In genomic region chr15:60297047-60297446, GRCh38 we compare ENCODE assay signal across 16 cellular contexts.
"Had no signal": no experiment of that assay in that cellular context is flagged by ENCODE, and none has a peak within 500 bp of the region (broad histone marks: within the 10 kb centered on the region; RNA-seq: fewer than 3 reads in every experiment).

No MANE protein-coding gene starts in this region.

- H3K4me1 Mint-ChIP-seq: activated naive CD4-positive, alpha-beta T cell treated with anti-CD3 and anti-CD28 coated beads, Interleukin-2, amount 10 ng/mL, durations not matched to agents 7 days and 5 days; central memory CD8-positive, alpha-beta T cell; immature natural killer cell; naive B cell; stimulated activated naive B cell treated with anti-CD40 and anti-IgM and Interleukin-4, amounts not matched to agents 10 μg/mL and 1 μg/mL and 100 μg/mL, for 72 hours had no signal

- H3K27ac Mint-ChIP-seq: activated naive CD4-positive, alpha-beta T cell treated with anti-CD3 and anti-CD28 coated beads, Interleukin-2, amount 10 ng/mL, durations not matched to agents 7 days and 5 days; immature natural killer cell; naive B cell; stimulated activated naive B cell treated with anti-CD40 and anti-IgM and Interleukin-4, amounts not matched to agents 10 μg/mL and 1 μg/mL and 100 μg/mL, for 72 hours had no signal

- H3K9me3 Mint-ChIP-seq: immature natural killer cell had no signal

- ATAC-seq: left cardiac atrium; lower lobe of right lung; stimulated activated naive B cell treated with anti-CD40 and anti-IgM and Interleukin-4, amounts not matched to agents 10 μg/mL and 1 μg/mL and 100 μg/mL, for 72 hours had no signal

- H3K27me3 ChIP-seq: neutrophil, right atrium auricular region, tibial nerve had no signal

- H3K4me1 ChIP-seq: right atrium auricular region had no signal

- H3K4me3 ChIP-seq: lower lobe of right lung, right atrium auricular region, tibial nerve had no signal

- H3K36me3 ChIP-seq: lower lobe of right lung, neutrophil, right atrium auricular region, tibial nerve had no signal

- H3K27ac ChIP-seq: lower lobe of right lung, neutrophil, right atrium auricular region, tibial nerve had no signal

- DNase-seq: activated CD4-positive, alpha-beta T cell treated with anti-CD3 and anti-CD28 coated beads, Interleukin-2, amount 50 U/mL, for 1 hour; activated naive CD4-positive, alpha-beta T cell treated with anti-CD3 and anti-CD28 coated beads, Interleukin-2, amount 10 ng/mL, durations not matched to agents 7 days and 5 days; effector memory CD4-positive, alpha-beta T cell; erythroblast; glutamatergic neuron; immature natural killer cell; left cardiac atrium; lower lobe of right lung; naive B cell; small intestine; stimulated activated naive B cell treated with anti-CD40 and anti-IgM and Interleukin-4, amounts not matched to agents 10 μg/mL and 1 μg/mL and 100 μg/mL, for 72 hours; T1000 had no signal

- H3K4me3 Mint-ChIP-seq: activated naive CD4-positive, alpha-beta T cell treated with anti-CD3 and anti-CD28 coated beads, Interleukin-2, amount 10 ng/mL, durations not matched to agents 7 days and 5 days; central memory CD8-positive, alpha-beta T cell; immature natural killer cell; naive B cell; stimulated activated naive B cell treated with anti-CD40 and anti-IgM and Interleukin-4, amounts not matched to agents 10 μg/mL and 1 μg/mL and 100 μg/mL, for 72 hours had no signal

- H3K36me3 Mint-ChIP-seq: activated naive CD4-positive, alpha-beta T cell treated with anti-CD3 and anti-CD28 coated beads, Interleukin-2, amount 10 ng/mL, durations not matched to agents 7 days and 5 days; immature natural killer cell; naive B cell; stimulated activated naive B cell treated with anti-CD40 and anti-IgM and Interleukin-4, amounts not matched to agents 10 μg/mL and 1 μg/mL and 100 μg/mL, for 72 hours had no signal

- H3K9me3 ChIP-seq: lower lobe of right lung, neutrophil, right atrium auricular region had no signal
